ENCODE assay signal across 3 cellular contexts in genomic region chr2:214365549-214365948, GRCh38. TPM values are rescaled to one million over a fixed set of nuclear protein-coding genes. Genes with fewer than 3 reads are reported as not detected.
"Had no signal": no experiment of that assay in that cellular context is flagged by ENCODE, and none has a peak within 500 bp of the region (broad histone marks: within the 10 kb centered on the region; RNA-seq: fewer than 3 reads in every experiment).

No MANE protein-coding gene starts in this region.

- DNase-seq: GDM1, GF-D8 had no signal

- H3K4me3 ChIP-seq: GM12878 had no signal

RNA-seq across cellular contexts. Expression of gene VWC2L, which starts 45.3 kb away (rescaled TPM):
- polyA plus RNA-seq: GM12878 had no signal
